In genomic region chr4:15238720-15239119, GRCh38 we compare ENCODE assay signal across 9 cellular contexts.
A peak's percentile ranks its signal among the peaks of the same experiment; 100 is the strongest.
DNase-seq lines count a peak whose midpoint lies in the region; ATAC-seq and TF ChIP-seq lines count a peak whose summit lies in the region.
"Had no signal": no experiment of that assay in that cellular context is flagged by ENCODE, and none has a peak within 500 bp of the region (broad histone marks: within the 10 kb centered on the region; RNA-seq: fewer than 3 reads in every experiment).

No MANE protein-coding gene starts in this region.

- H3K9me3 ChIP-seq in OCI-LY3 (ENCODE audit: insufficient read depth, low read length) (no peaks in the 10 kb centered on the region), liver (ENCODE audit: control insufficient read depth in 4 of 4, low read length in 3 of 4) (no peaks in the 10 kb centered on the region)
- H3K9me3 ChIP-seq: BLaER1 treated with 17β-estradiol and CSF1 and Interleukin-3, amounts not matched to agents 10 nM and 100 nM had no signal

- H3K27me3 Mint-ChIP-seq in type B pancreatic cell: peaks cover 3% of the 10 kb centered on the region

- TF ChIP-seq CTCF in OCI-LY3 (IDR thresholded peaks at IDR 0.05; ENCODE audit: low read depth, low read length) (peak; percentile 82), liver (IDR thresholded peaks at IDR 0.05; ENCODE audit: low read depth, low read length, missing input control) (peak; percentile 56), type B pancreatic cell (conservative IDR thresholded peaks at IDR 0.05) (peak; percentile 77)

- ATAC-seq in GM18909 (IDR thresholded peaks at IDR 0.05; ENCODE audit: poor library complexity, unreplicated experiment): no peak

- H3K79me2 ChIP-seq in OCI-LY3 (ENCODE audit: low read length): no peaks in the 10 kb centered on the region

- H3K4me3 ChIP-seq in H7 (ENCODE audit: insufficient read depth, low read depth, low read length): no peak overlapping the region
- H3K4me3 ChIP-seq in OCI-LY3 (ENCODE audit: low read length): no peak overlapping the region
- H3K4me3 ChIP-seq in liver (ENCODE audit: low read depth in 1 of 3, low read length in 3 of 3): no peak overlapping the region
- H3K4me3 ChIP-seq: BLaER1 treated with 17β-estradiol and CSF1 and Interleukin-3, amounts not matched to agents 10 nM and 100 nM had no signal

- no peak overlapping the region for H3K27ac Mint-ChIP-seq in type B pancreatic cell

- peak; percentile 87 to 91 for TF ChIP-seq RAD21 in liver (IDR thresholded peaks at IDR 0.05)

- no peak overlapping the region for H3K4me3 Mint-ChIP-seq in type B pancreatic cell

- H3K9ac ChIP-seq in OCI-LY3 (ENCODE audit: low read length): no peak overlapping the region
- H3K9ac ChIP-seq in liver (ENCODE audit: low read depth in 1 of 2, low read length in 2 of 2): no peak overlapping the region
- H3K9ac ChIP-seq: BLaER1 treated with 17β-estradiol and CSF1 and Interleukin-3, amounts not matched to agents 10 nM and 100 nM had no signal

- DNase-seq in NCI-H748 (lab: John Stamatoyannopoulos, UW; ENCODE audit: unreplicated experiment) (peak; percentile 31), NCI-H748 treated with DMSO at 0.1 percent for 48 hours (lab: John Stamatoyannopoulos, UW) (no peak), H7 (peak; percentile 68), cerebellum (ENCODE audit: low spot score) (peak; percentile 24), type B pancreatic cell (ENCODE audit: extremely low spot score, unreplicated experiment) (no peak)

- 11% methylated on average over 3 of the region's 3 CpGs for WGBS in liver

- H3K9me3 Mint-ChIP-seq in type B pancreatic cell: no peaks in the 10 kb centered on the region

- no peaks in the 10 kb centered on the region for H3K36me3 Mint-ChIP-seq in type B pancreatic cell

- H3K27me3 ChIP-seq in H7 (ENCODE audit: control insufficient read depth, insufficient read depth, low read length): no peaks in the 10 kb centered on the region
- H3K27me3 ChIP-seq in OCI-LY3 (ENCODE audit: low read depth, low read length): no peaks in the 10 kb centered on the region
- H3K27me3 ChIP-seq in liver (ENCODE audit: control insufficient read depth in 4 of 4, insufficient read depth in 4 of 4, low read length in 3 of 4): no peaks in the 10 kb centered on the region
- H3K27me3 ChIP-seq: BLaER1 treated with 17β-estradiol and CSF1 and Interleukin-3, amounts not matched to agents 10 nM and 100 nM had no signal

- H4K20me1 ChIP-seq in OCI-LY3 (ENCODE audit: insufficient read depth, low read length): no peaks in the 10 kb centered on the region
- H4K20me1 ChIP-seq: BLaER1 treated with 17β-estradiol and CSF1 and Interleukin-3, amounts not matched to agents 10 nM and 100 nM had no signal

- H3K4me2 ChIP-seq in OCI-LY3 (ENCODE audit: low read length): no peak overlapping the region
- H3K4me2 ChIP-seq: BLaER1 treated with 17β-estradiol and CSF1 and Interleukin-3, amounts not matched to agents 10 nM and 100 nM had no signal

- H3K4me1 ChIP-seq in OCI-LY3 (ENCODE audit: low read length) (0 out of 2 replicates have a peak, but pooled peaks cover 3% of the 10 kb centered on the region), liver (ENCODE audit: control insufficient read depth in 4 of 4, insufficient read depth in 4 of 4, low read length in 3 of 4) (no peaks in the 10 kb centered on the region)

- no peaks in the 10 kb centered on the region for H3K36me3 ChIP-seq in H7 (replicated peaks; ENCODE audit: control insufficient read depth, insufficient read depth, low read length)
- no peaks in the 10 kb centered on the region for H3K36me3 ChIP-seq in OCI-LY3 (replicated peaks; ENCODE audit: low read depth, low read length)
- H3K36me3 ChIP-seq in liver (ENCODE audit: control insufficient read depth in 4 of 4, insufficient read depth in 3 of 4, low read depth in 1 of 4, low read length in 3 of 4): no peaks in the 10 kb centered on the region
- H3K36me3 ChIP-seq: BLaER1 treated with 17β-estradiol and CSF1 and Interleukin-3, amounts not matched to agents 10 nM and 100 nM had no signal

- H3K27ac ChIP-seq in OCI-LY3 (ENCODE audit: low read length) (no peak overlapping the region), liver (ENCODE audit: low read depth in 1 of 2, low read length in 2 of 2) (no peak overlapping the region)
- H3K27ac ChIP-seq: BLaER1 treated with 17β-estradiol and CSF1 and Interleukin-3, amounts not matched to agents 10 nM and 100 nM had no signal

- H2AFZ ChIP-seq in OCI-LY3 (ENCODE audit: low read depth, low read length): no peak overlapping the region

- peaks cover 8% of the 10 kb centered on the region for H3K4me1 Mint-ChIP-seq in type B pancreatic cell (ENCODE audit: unreplicated experiment)

TF ChIP-seq in liver, 16 proteins besides CTCF, POLR2A, EP300 and RAD21:
- TF ChIP-seq HNF4G (IDR thresholded peaks at IDR 0.05) (no peak), NR2F2 (IDR thresholded peaks at IDR 0.05) (no peak), FOXA2 (IDR thresholded peaks at IDR 0.05) (no peak), SP1 (IDR thresholded peaks at IDR 0.05) (no peak), GABPA (IDR thresholded peaks at IDR 0.05 in 1 of 2, conservative IDR thresholded peaks at IDR 0.05 in 1 of 2) (no peak), JUND (IDR thresholded peaks at IDR 0.05) (no peak), TAF1 (conservative IDR thresholded peaks at IDR 0.05) (no peak), ZBTB33 (IDR thresholded peaks at IDR 0.05) (no peak), YY1 (IDR thresholded peaks at IDR 0.05) (no peak)

Comparison
In these comparisons a context has a peak if more than half of its experiments do, and no peak if none do; other contexts are left out.
1. DNase-seq: peak in NCI-H748 (single experiment), H7 (single experiment) and cerebellum (single experiment); none in NCI-H748 treated with DMSO at 0.1 percent for 48 hours (single experiment) and type B pancreatic cell (single experiment).
2. Peak in every context shown above with its lines, with median percentiles within 50 percentile points of each other: CTCF ChIP-seq.